25 cellular contexts compared by ENCODE assay signal in genomic region chr21:26918318-26919065, GRCh38. TPM values are rescaled to one million over a fixed set of nuclear protein-coding genes. Genes with fewer than 3 reads are reported as not detected.
DNase-seq lines count a peak whose midpoint lies in the region; ATAC-seq, FAIRE-seq and TF ChIP-seq lines count a peak whose summit lies in the region.
"Had no signal": no experiment of that assay in that cellular context is flagged by ENCODE, and none has a peak within 500 bp of the region (broad histone marks: within the 10 kb centered on the region; RNA-seq: fewer than 3 reads in every experiment).

No MANE protein-coding gene starts in this region.

- no peaks in the 10 kb centered on the region for H3K27me3 Mint-ChIP-seq in progenitor cell of endocrine pancreas

- peaks cover 8% of the 10 kb centered on the region for H3K9me3 Mint-ChIP-seq in progenitor cell of endocrine pancreas (ENCODE audit: low read depth)
- H3K9me3 Mint-ChIP-seq: T-helper 1 cell treated with Interleukin-12 subunit alpha and Interleukin-12 subunit beta and Interleukin-4 antibody, amounts not matched to agents 30 μg/mL and 1 μg/mL, for 36 hours had no signal

- H3K4me1 Mint-ChIP-seq in progenitor cell of endocrine pancreas (ENCODE audit: low read depth): peaks cover 4% of the 10 kb centered on the region

- no peaks in the 10 kb centered on the region for H3K4me1 ChIP-seq in mucosa of descending colon (ENCODE audit: low read depth)
- H3K4me1 ChIP-seq: ascending aorta, stomach had no signal

- no peak overlapping the region for H3K4me3 Mint-ChIP-seq in progenitor cell of endocrine pancreas (ENCODE audit: low read depth)
- H3K4me3 Mint-ChIP-seq: activated naive CD4-positive, alpha-beta T cell treated with anti-CD3 and anti-CD28 coated beads for 36 hours; nephron; T-helper 1 cell treated with Interleukin-12 subunit alpha and Interleukin-12 subunit beta and Interleukin-4 antibody, amounts not matched to agents 30 μg/mL and 1 μg/mL, for 36 hours had no signal

- ATAC-seq in mucosa of descending colon: no peak

- no peaks in the 10 kb centered on the region for H3K9me3 ChIP-seq in mucosa of descending colon
- H3K9me3 ChIP-seq: ascending aorta had no signal

- TF ChIP-seq CTCF in bronchial epithelial cell (IDR thresholded peaks at IDR 0.05; ENCODE audit: insufficient read depth, low read length, severe bottlenecking) (no peak), progenitor cell of endocrine pancreas (IDR thresholded peaks at IDR 0.05; ENCODE audit: unreplicated experiment) (no peak), mucosa of descending colon (IDR thresholded peaks at IDR 0.05) (no peak)

- no peaks in the 10 kb centered on the region for H3K36me3 ChIP-seq in bronchial epithelial cell (ENCODE audit: control insufficient read depth, insufficient read depth, low read length)
- H3K36me3 ChIP-seq in mucosa of descending colon (ENCODE audit: low read depth): no peaks in the 10 kb centered on the region
- H3K36me3 ChIP-seq: ascending aorta, WERI-Rb-1 had no signal

- no peak for FAIRE-seq in HTR-8/SVneo (lab: Jason Lieb, UNC)
- FAIRE-seq in bronchial epithelial cell (lab: Jason Lieb, UNC): no peak
- FAIRE-seq: colon, frontal cortex had no signal

- intact Hi-C loops in mucosa of descending colon (cut with DNase I, micrococcal nuclease): no loop called here

- peak; percentile 87 for DNase-seq in EL
- DNase-seq in HTR-8/SVneo (ENCODE audit: insufficient read length, low spot score): peak; percentile 29
- peak; percentile 74 for DNase-seq in bronchial epithelial cell (ENCODE audit: low read depth)
- peak; percentile 56 for DNase-seq in myocyte (ENCODE audit: low read depth)
- DNase-seq in progenitor cell of endocrine pancreas (ENCODE audit: low spot score, unreplicated experiment): no peak
- DNase-seq in mucosa of descending colon: no peak
- DNase-seq in NCI-H446 (lab: John Stamatoyannopoulos, UW): no peak
- DNase-seq in HuH-7 (ENCODE audit: low spot score): no peak
- DNase-seq: activated CD4-positive, alpha-beta T cell treated with anti-CD3 and anti-CD28 coated beads, Interleukin-2, amount 50 U/mL, for 48 hours; activated naive CD4-positive, alpha-beta T cell treated with anti-CD3 and anti-CD28 coated beads for 36 hours; activated T-cell treated with anti-CD3 and anti-CD28 coated beads for 4 hours; KBM-7; kidney glomerular epithelial cell; NCI-H2107; NCI-H526; posterior cingulate gyrus; stimulated activated CD4-positive, alpha-beta T cell treated with anti-CD3 and anti-CD28 coated beads, Interleukin-2, amount 100 ng/mL, for 48 hours; stomach; WERI-Rb-1 had no signal

- H3K4me3 ChIP-seq in bronchial epithelial cell (ENCODE audit: low read depth, low read length) (no peak overlapping the region), mucosa of descending colon (no peak overlapping the region)
- H3K4me3 ChIP-seq: ascending aorta, skin epidermis, stomach had no signal

- H3K27me3 ChIP-seq in bronchial epithelial cell (ENCODE audit: control insufficient read depth, insufficient read depth, low read length): no peaks in the 10 kb centered on the region
- H3K27me3 ChIP-seq: ascending aorta, stomach had no signal

- H3K27ac Mint-ChIP-seq in progenitor cell of endocrine pancreas: no peak overlapping the region
- H3K27ac Mint-ChIP-seq: activated naive CD4-positive, alpha-beta T cell treated with anti-CD3 and anti-CD28 coated beads for 36 hours; nephron; T-helper 1 cell treated with Interleukin-12 subunit alpha and Interleukin-12 subunit beta and Interleukin-4 antibody, amounts not matched to agents 30 μg/mL and 1 μg/mL, for 36 hours had no signal

- no peaks in the 10 kb centered on the region for H3K36me3 Mint-ChIP-seq in progenitor cell of endocrine pancreas (ENCODE audit: insufficient read depth)

RNA-seq across cellular contexts. Expression of gene ADAMTS5, which starts 48.4 kb away (rescaled TPM):
- 0.26 TPM in 1 of 2 replicates, not detected in the other for total RNA-seq in bronchial epithelial cell
- 34.5 and 44.7 TPM in 2 replicates for total RNA-seq in myocyte
- polyA plus RNA-seq in myocyte (2012): 35.7 TPM
- 3.2 and 6.3 TPM in 2 replicates for total RNA-seq in progenitor cell of endocrine pancreas
- total RNA-seq in mucosa of descending colon: 1 to 10 TPM; 1.1 to 8.7 (median 5.5) TPM
- total RNA-seq: activated naive CD4-positive, alpha-beta T cell treated with anti-CD3 and anti-CD28 coated beads for 36 hours had no signal

Comparison
In these comparisons a context has a peak if more than half of its experiments do, and no peak if none do; other contexts are left out.
1. DNase-seq: peak in EL (single experiment), HTR-8/SVneo (single experiment), bronchial epithelial cell (single experiment) and myocyte (single experiment); none in progenitor cell of endocrine pancreas (single experiment), mucosa of descending colon (0 of 3), NCI-H446 (0 of 2) and HuH-7 (single experiment).